Comparison of ENCODE assay signal across 1 cellular context in genomic region chr19:58386576-58387337, GRCh38.
TF ChIP-seq lines count a peak whose summit lies in the region.

RPS5 (plus strand) TSS chr19:58387269; CDS start chr19:58388138, 869 bp downstream.

TF ChIP-seq in K562, 482 proteins besides CTCF, POLR2A, EP300 and RAD21 (continued from another document and continues in another):
- TF ChIP-seq ZNF609 (CRISPR knock-in tag; IDR thresholded peaks at IDR 0.05; ENCODE audit: borderline replicate concordance) (no peak), SNRNP70 (optimal IDR thresholded peaks at IDR 0.05; ENCODE audit: low read depth, low read length) (no peak), MLLT1 (IDR thresholded peaks at IDR 0.05) (peak; percentile 63 to 74; a peak in 1 of 4 replicates), MLX (CRISPR knock-in tag; conservative IDR thresholded peaks at IDR 0.05) (no peak), PPARD (CRISPR knock-in tag; IDR thresholded peaks at IDR 0.05) (no peak), IRF1 (CRISPR knock-in tag; IDR thresholded peaks at IDR 0.05; ENCODE audit: borderline replicate concordance) (no peak), ATF3 (IDR thresholded peaks at IDR 0.05) (no peak), ATF3 (CRISPR knock-in tag; conservative IDR thresholded peaks at IDR 0.05) (0 out of 2 replicates have a peak, but pooled peaks have one; percentile 13), ZNF217 (CRISPR knock-in tag; IDR thresholded peaks at IDR 0.05) (no peak), ZNF23 (CRISPR knock-in tag; IDR thresholded peaks at IDR 0.05) (no peak), ZNF780A (CRISPR knock-in tag; IDR thresholded peaks at IDR 0.05) (no peak), KLF6 (CRISPR knock-in tag; IDR thresholded peaks at IDR 0.05; ENCODE audit: borderline replicate concordance) (no peak), NFIC (IDR thresholded peaks at IDR 0.05) (no peak), NR3C1 (CRISPR knock-in tag; IDR thresholded peaks at IDR 0.05) (peak; percentile 51; the same call in 1 of the 2 replicates), ZNF165 (CRISPR knock-in tag; IDR thresholded peaks at IDR 0.05; ENCODE audit: borderline replicate concordance) (no peak), HDAC2 (IDR thresholded peaks at IDR 0.05) (peak; percentile 71; the same call in 1 of the 2 replicates), ZNF324 (CRISPR knock-in tag; IDR thresholded peaks at IDR 0.05) (no peak), GTF2E2 (tag; IDR thresholded peaks at IDR 0.05) (peak; percentile 95), ZBTB8A (IDR thresholded peaks at IDR 0.05; ENCODE audit: partially characterized antibody) (no peak), ZNF282 (CRISPR knock-in tag; IDR thresholded peaks at IDR 0.05) (no peak), ZNF778 (CRISPR knock-in tag; IDR thresholded peaks at IDR 0.05) (no peak), STAG1 (CRISPR knock-in tag; IDR thresholded peaks at IDR 0.05; ENCODE audit: borderline replicate concordance) (peak; percentile 1; the same call in 1 of the 2 replicates), PKNOX1 (IDR thresholded peaks at IDR 0.05) (0 out of 2 replicates have a peak, but pooled peaks have one; percentile 33), E2F5 (CRISPR knock-in tag; IDR thresholded peaks at IDR 0.05) (no peak), NBN (IDR thresholded peaks at IDR 0.05; ENCODE audit: low read depth) (peak; percentile 48), ZNF444 (CRISPR knock-in tag; IDR thresholded peaks at IDR 0.05) (no peak), MYC (IDR thresholded peaks at IDR 0.05; ENCODE audit: low read depth, low read length) (peak; percentile 92), MYC (CRISPR knock-in tag; IDR thresholded peaks at IDR 0.05; ENCODE audit: borderline replicate concordance, low read depth) (peak; percentile 90; the same call in 1 of the 2 replicates), ADNP (tag; IDR thresholded peaks at IDR 0.05) (no peak), ZNF146 (CRISPR knock-in tag; IDR thresholded peaks at IDR 0.05; ENCODE audit: unreplicated experiment) (no peak), SLC30A9 (CRISPR knock-in tag; IDR thresholded peaks at IDR 0.05) (no peak), BRD4 (IDR thresholded peaks at IDR 0.05) (peak; percentile 97), ZFP30 (CRISPR knock-in tag; IDR thresholded peaks at IDR 0.05; ENCODE audit: borderline replicate concordance) (no peak), FOXJ2 (tag; IDR thresholded peaks at IDR 0.05) (no peak), HDAC3 (IDR thresholded peaks at IDR 0.05; ENCODE audit: borderline replicate concordance, partially characterized antibody) (no peak), CBFA2T2 (conservative IDR thresholded peaks at IDR 0.05) (no peak), ARID1B (IDR thresholded peaks at IDR 0.05) (peak; percentile 25; the same call in 1 of the 2 replicates), EHMT2 (IDR thresholded peaks at IDR 0.05) (no peak), NELFE (IDR thresholded peaks at IDR 0.05; ENCODE audit: insufficient read depth, insufficient read length) (peak; percentile 46), MEF2D (tag; conservative IDR thresholded peaks at IDR 0.05; ENCODE audit: low read depth) (no peak), MXD1 (CRISPR knock-in tag; IDR thresholded peaks at IDR 0.05; ENCODE audit: borderline replicate concordance, poor library complexity, severe bottlenecking) (peak; percentile 91), TAF15 (IDR thresholded peaks at IDR 0.05; ENCODE audit: low read depth, low read length) (no peak), FOXP4 (CRISPR knock-in tag; IDR thresholded peaks at IDR 0.05; ENCODE audit: borderline replicate concordance) (no peak), ZSCAN29 (IDR thresholded peaks at IDR 0.05) (peak; percentile 89), TFAM (CRISPR knock-in tag; conservative IDR thresholded peaks at IDR 0.05) (no peak), SOX6 (IDR thresholded peaks at IDR 0.05) (0 out of 2 replicates have a peak, but pooled peaks have one; percentile 30), ETS1 (conservative IDR thresholded peaks at IDR 0.05; ENCODE audit: control insufficient read depth, low read depth, low read length) (peak; percentile 92), ZNF41 (CRISPR knock-in tag; conservative IDR thresholded peaks at IDR 0.05) (no peak; the same call in 1 of the 2 replicates), RBM39 (optimal IDR thresholded peaks at IDR 0.05; ENCODE audit: low read depth, low read length) (no peak), ZNF140 (CRISPR knock-in tag; IDR thresholded peaks at IDR 0.05) (no peak), GTF2A2 (tag; IDR thresholded peaks at IDR 0.05) (no peak), ZC3H11A (IDR thresholded peaks at IDR 0.05; ENCODE audit: low read depth, low read length) (no peak), EZH2 (IDR thresholded peaks at IDR 0.05; ENCODE audit: borderline replicate concordance, low read depth, low read length) (no peak), KDM1A (IDR thresholded peaks at IDR 0.05) (no peak), MTA1 (IDR thresholded peaks at IDR 0.05; ENCODE audit: borderline replicate concordance) (no peak), FOXM1 (IDR thresholded peaks at IDR 0.05; ENCODE audit: low read depth) (no peak), FOXM1 (CRISPR knock-in tag; IDR thresholded peaks at IDR 0.05; ENCODE audit: low read depth) (peak; percentile 95; the same call in 1 of the 2 replicates), POU5F1 (IDR thresholded peaks at IDR 0.05; ENCODE audit: borderline replicate concordance, low read depth, low read length, partially characterized antibody) (peak; percentile 10), SREBF1 (IDR thresholded peaks at IDR 0.05; ENCODE audit: borderline replicate concordance, low read depth, low read length) (peak; percentile 56; the same call in 1 of the 2 replicates), KDM2B (CRISPR knock-in tag; IDR thresholded peaks at IDR 0.05) (0 out of 2 replicates have a peak, but pooled peaks have one; percentile 43), ZNF12 (CRISPR knock-in tag; IDR thresholded peaks at IDR 0.05) (0 out of 2 replicates have a peak, but pooled peaks have one; percentile 23), SETDB1 (IDR thresholded peaks at IDR 0.05; ENCODE audit: low read length) (no peak), NONO (IDR thresholded peaks at IDR 0.05; ENCODE audit: low read depth in 2 of 2, low read length in 1 of 2) (peak in 1 of 2 experiments; percentile 59; a peak in 1 of 4 replicates), XRCC5 (IDR thresholded peaks at IDR 0.05; ENCODE audit: low read depth, low read length) (no peak)
